Comparison of ENCODE assay signal across 9 cellular contexts in the genomic region with DNA sequence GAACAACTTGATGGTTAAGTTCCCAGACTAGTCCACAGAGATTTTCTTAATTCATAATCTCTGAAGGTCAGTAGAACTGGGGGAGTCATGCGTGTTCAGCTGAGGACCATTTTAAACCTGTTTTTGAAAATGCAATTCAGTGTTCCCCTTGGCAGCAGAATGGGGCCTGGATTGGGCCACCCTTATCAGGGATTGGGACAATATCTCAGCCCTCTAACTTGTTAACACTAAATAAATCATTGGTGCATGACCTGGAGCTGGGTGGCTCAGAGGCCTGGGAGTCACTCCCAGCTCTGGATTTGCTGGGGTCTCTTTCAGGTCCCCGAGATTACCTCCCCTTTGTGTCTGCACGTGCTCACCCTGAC. TPM values are rescaled to one million over a fixed set of nuclear protein-coding genes. Genes with fewer than 3 reads are reported as not detected.
DNase-seq lines count a peak whose midpoint lies in the region; ATAC-seq, FAIRE-seq and TF ChIP-seq lines count a peak whose summit lies in the region.
"Had no signal": no experiment of that assay in that cellular context is flagged by ENCODE, and none has a peak within 500 bp of the region (broad histone marks: within the 10 kb centered on the region; RNA-seq: fewer than 3 reads in every experiment).

No MANE protein-coding gene starts in this region.

- peaks cover 73% of the 10 kb centered on the region for H3K4me1 ChIP-seq in stomach smooth muscle (ENCODE audit: control insufficient read depth, insufficient read depth, low read length)

- TF ChIP-seq POLR2A in H54 (IDR thresholded peaks at IDR 0.05; ENCODE audit: low read depth, low read length), result no peak

- H3K4me3 ChIP-seq in stomach smooth muscle (ENCODE audit: low read length in 2 of 2), result no peak overlapping the region

- no peak for DNase-seq in T-helper 1 cell
- no peak for DNase-seq in activated naive CD8-positive, alpha-beta T cell treated with anti-CD3 and anti-CD28 coated beads for 36 hours
- no peak for DNase-seq in immature natural killer cell
- DNase-seq in midbrain (lab: John Stamatoyannopoulos, UW), result no peak
- no peak for DNase-seq in H54 (ENCODE audit: insufficient read length, low spot score)
- DNase-seq: NCI-H1930 had no signal

- peaks cover 0 to 8% of the 10 kb centered on the region in 2 donors for H3K36me3 ChIP-seq in stomach smooth muscle (ENCODE audit: control insufficient read depth in 2 of 2, insufficient read depth in 2 of 2, low read length in 2 of 2)

- peak overlapping the region; percentile 77 for H3K27ac ChIP-seq in stomach smooth muscle (ENCODE audit: low read length)

- no peaks in the 10 kb centered on the region for H3K27me3 ChIP-seq in stomach smooth muscle (ENCODE audit: control insufficient read depth in 1 of 2, insufficient read depth in 2 of 2, low read length in 2 of 2)

- H3K27ac Mint-ChIP-seq in T-helper 1 cell treated with Interleukin-12 subunit alpha and Interleukin-12 subunit beta and Interleukin-4 antibody, amounts not matched to agents 30 μg/mL and 1 μg/mL, for 36 hours, result peak overlapping the region; percentile 87
- H3K27ac Mint-ChIP-seq in activated naive CD8-positive, alpha-beta T cell treated with anti-CD3 and anti-CD28 coated beads for 36 hours, result peak overlapping the region; percentile 94
- peak overlapping the region; percentile 26 to 75 (median 48) for H3K27ac Mint-ChIP-seq in immature natural killer cell

- peak overlapping the region; percentile 61 for H3K4me3 Mint-ChIP-seq in T-helper 1 cell treated with Interleukin-12 subunit alpha and Interleukin-12 subunit beta and Interleukin-4 antibody, amounts not matched to agents 30 μg/mL and 1 μg/mL, for 36 hours
- H3K4me3 Mint-ChIP-seq in activated naive CD8-positive, alpha-beta T cell treated with anti-CD3 and anti-CD28 coated beads for 36 hours, result no peak overlapping the region
- H3K4me3 Mint-ChIP-seq in immature natural killer cell, result peak overlapping the region in 3 of 5 donors; percentile 20 to 34 (median 29)

- peak overlapping the region in 1 of 2 donors; percentile 44 for H3K9ac ChIP-seq in stomach smooth muscle (ENCODE audit: low read length in 2 of 2)

- no peak for FAIRE-seq in H54 (lab: Jason Lieb, UNC)

- H3K4me1 Mint-ChIP-seq in T-helper 1 cell treated with Interleukin-12 subunit alpha and Interleukin-12 subunit beta and Interleukin-4 antibody, amounts not matched to agents 30 μg/mL and 1 μg/mL, for 36 hours (ENCODE audit: low read depth), result peaks cover 72% of the 10 kb centered on the region
- peaks cover 82% of the 10 kb centered on the region for H3K4me1 Mint-ChIP-seq in activated naive CD8-positive, alpha-beta T cell treated with anti-CD3 and anti-CD28 coated beads for 36 hours
- peaks cover 73 to 84% of the 10 kb centered on the region in 2 donors for H3K4me1 Mint-ChIP-seq in immature natural killer cell

- no peaks in the 10 kb centered on the region for H3K9me3 ChIP-seq in stomach smooth muscle (ENCODE audit: control insufficient read depth in 2 of 2, low read length in 2 of 2)

- H3K9me3 Mint-ChIP-seq in T-helper 1 cell treated with Interleukin-12 subunit alpha and Interleukin-12 subunit beta and Interleukin-4 antibody, amounts not matched to agents 30 μg/mL and 1 μg/mL, for 36 hours, result peaks cover 6% of the 10 kb centered on the region
- H3K9me3 Mint-ChIP-seq in activated naive CD8-positive, alpha-beta T cell treated with anti-CD3 and anti-CD28 coated beads for 36 hours, result peaks cover 8% of the 10 kb centered on the region
- peaks cover 0 to 3% (median 0%) of the 10 kb centered on the region in 6 donors for H3K9me3 Mint-ChIP-seq in immature natural killer cell

- H3K27me3 Mint-ChIP-seq in T-helper 1 cell treated with Interleukin-12 subunit alpha and Interleukin-12 subunit beta and Interleukin-4 antibody, amounts not matched to agents 30 μg/mL and 1 μg/mL, for 36 hours (ENCODE audit: low read depth), result no peaks in the 10 kb centered on the region
- no peaks in the 10 kb centered on the region for H3K27me3 Mint-ChIP-seq in activated naive CD8-positive, alpha-beta T cell treated with anti-CD3 and anti-CD28 coated beads for 36 hours
- H3K27me3 Mint-ChIP-seq in immature natural killer cell (ENCODE audit: low read depth in 3 of 3), result no peaks in the 10 kb centered on the region

- ATAC-seq in GM21390 (IDR thresholded peaks at IDR 0.05; ENCODE audit: unreplicated experiment), result no peak

- peaks cover 68% of the 10 kb centered on the region for H3K36me3 Mint-ChIP-seq in T-helper 1 cell treated with Interleukin-12 subunit alpha and Interleukin-12 subunit beta and Interleukin-4 antibody, amounts not matched to agents 30 μg/mL and 1 μg/mL, for 36 hours (ENCODE audit: low read depth)
- peaks cover 77% of the 10 kb centered on the region for H3K36me3 Mint-ChIP-seq in activated naive CD8-positive, alpha-beta T cell treated with anti-CD3 and anti-CD28 coated beads for 36 hours
- peaks cover 17 to 35% (median 18%) of the 10 kb centered on the region in 3 donors for H3K36me3 Mint-ChIP-seq in immature natural killer cell

RNA-seq across cellular contexts. Expression of a gene that starts 55.3 kb away (rescaled TPM):
- 100 to 1,000 TPM; 107 to 116 TPM for total RNA-seq in activated naive CD8-positive, alpha-beta T cell treated with anti-CD3 and anti-CD28 coated beads for 36 hours
- polyA plus RNA-seq in immature natural killer cell, result 100 to 1,000 TPM; 194 to 275 (median 239) TPM

RNA-seq across cellular contexts. Expression of a gene that starts 55.3 kb away (rescaled TPM):
- 10 to 100 TPM; 12.4 to 12.7 TPM for total RNA-seq in activated naive CD8-positive, alpha-beta T cell treated with anti-CD3 and anti-CD28 coated beads for 36 hours
- 1 to 10 TPM in 2 of 3 donors, under 1 TPM in 1; 0.81 to 2.8 (median 1.9) TPM for polyA plus RNA-seq in immature natural killer cell
